In the genomic region with DNA sequence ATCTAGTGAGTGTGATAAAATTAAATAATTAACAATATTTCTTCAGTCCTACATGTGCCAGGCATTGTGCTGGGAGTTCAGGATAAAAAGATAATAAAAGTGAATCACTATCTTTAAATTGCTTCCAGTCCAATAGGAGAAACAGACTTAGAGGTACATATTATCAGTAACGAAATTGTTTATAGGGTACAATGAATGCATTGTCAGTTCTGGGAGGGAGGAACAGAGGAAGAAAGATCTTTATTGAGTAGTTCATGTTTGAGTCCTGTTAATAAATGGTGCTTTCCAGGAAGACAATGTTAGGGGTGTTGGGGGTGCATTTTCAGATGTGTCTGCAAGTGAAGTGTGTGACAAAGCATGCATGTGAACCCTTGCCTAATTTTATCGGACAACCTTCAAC, we compare ENCODE assay signal across 25 cellular contexts.
"Had no signal": no experiment of that assay in that cellular context is flagged by ENCODE, and none has a peak within 500 bp of the region (broad histone marks: within the 10 kb centered on the region; RNA-seq: fewer than 3 reads in every experiment).

No MANE protein-coding gene starts in this region.

- H3K36me3 ChIP-seq: colonic mucosa, esophagus muscularis mucosa, esophagus squamous epithelium, gastrocnemius medialis, gastroesophageal sphincter, heart left ventricle, heart right ventricle had no signal

- H3K4me2 ChIP-seq: hepatocyte had no signal

- DNase-seq: colonic mucosa; cortex of kidney; dermis blood vessel endothelial cell; dorsolateral prefrontal cortex; effector CD4-positive, alpha-beta T cell; effector CD8-positive, alpha-beta T cell; effector memory CD4-positive, alpha-beta T cell; effector memory CD8-positive, alpha-beta T cell; endodermal cell; erythroblast; esophagus squamous epithelium; foreskin fibroblast; foreskin keratinocyte; gastrocnemius medialis; glutamatergic neuron; head of caudate nucleus; heart left ventricle; heart right ventricle had no signal

- H3K9me3 ChIP-seq: colonic mucosa, esophagus muscularis mucosa, esophagus squamous epithelium, gastrocnemius medialis, gastroesophageal sphincter, heart left ventricle, heart right ventricle had no signal

- H2AFZ ChIP-seq: hepatocyte had no signal

- H3K9me3 Mint-ChIP-seq: dendritic cell treated with granulocyte-macrophage colony-stimulating factor and Interleukin-4, amounts not matched to agents 40 ng/mL and 50 ng/mL, for 4 days; effector memory CD8-positive, alpha-beta T cell; endodermal cell had no signal

- ATAC-seq: effector memory CD8-positive, alpha-beta T cell; esophagus mucosa; foreskin keratinocyte; gastrocnemius medialis; gastroesophageal sphincter; heart left ventricle; heart right ventricle had no signal

- H3K4me1 Mint-ChIP-seq: endodermal cell had no signal

- H3K27ac Mint-ChIP-seq: dendritic cell treated with granulocyte-macrophage colony-stimulating factor and Interleukin-4, amounts not matched to agents 40 ng/mL and 50 ng/mL, for 4 days; effector memory CD8-positive, alpha-beta T cell; endodermal cell had no signal

- H3K27ac ChIP-seq: colonic mucosa, coronary artery, dorsolateral prefrontal cortex, epithelial cell of prostate, esophagus muscularis mucosa, esophagus squamous epithelium, foreskin keratinocyte, gastrocnemius medialis, gastroesophageal sphincter, heart left ventricle, heart right ventricle, hepatocyte had no signal

- H3K4me3 Mint-ChIP-seq: dendritic cell treated with granulocyte-macrophage colony-stimulating factor and Interleukin-4, amounts not matched to agents 40 ng/mL and 50 ng/mL, for 4 days; effector memory CD8-positive, alpha-beta T cell; endodermal cell had no signal

- H3K27me3 ChIP-seq: colonic mucosa, esophagus muscularis mucosa, esophagus squamous epithelium, foreskin keratinocyte, gastrocnemius medialis, gastroesophageal sphincter, heart left ventricle, heart right ventricle, hepatocyte had no signal

- H3K4me1 ChIP-seq: colonic mucosa, gastrocnemius medialis had no signal

- H3K27me3 Mint-ChIP-seq: dendritic cell treated with granulocyte-macrophage colony-stimulating factor and Interleukin-4, amounts not matched to agents 40 ng/mL and 50 ng/mL, for 4 days had no signal

- H3K4me3 ChIP-seq: colonic mucosa, coronary artery, dorsolateral prefrontal cortex, esophagus muscularis mucosa, esophagus squamous epithelium, gastrocnemius medialis, gastroesophageal sphincter, heart left ventricle, heart right ventricle, hepatocyte had no signal
